In the genomic region with DNA sequence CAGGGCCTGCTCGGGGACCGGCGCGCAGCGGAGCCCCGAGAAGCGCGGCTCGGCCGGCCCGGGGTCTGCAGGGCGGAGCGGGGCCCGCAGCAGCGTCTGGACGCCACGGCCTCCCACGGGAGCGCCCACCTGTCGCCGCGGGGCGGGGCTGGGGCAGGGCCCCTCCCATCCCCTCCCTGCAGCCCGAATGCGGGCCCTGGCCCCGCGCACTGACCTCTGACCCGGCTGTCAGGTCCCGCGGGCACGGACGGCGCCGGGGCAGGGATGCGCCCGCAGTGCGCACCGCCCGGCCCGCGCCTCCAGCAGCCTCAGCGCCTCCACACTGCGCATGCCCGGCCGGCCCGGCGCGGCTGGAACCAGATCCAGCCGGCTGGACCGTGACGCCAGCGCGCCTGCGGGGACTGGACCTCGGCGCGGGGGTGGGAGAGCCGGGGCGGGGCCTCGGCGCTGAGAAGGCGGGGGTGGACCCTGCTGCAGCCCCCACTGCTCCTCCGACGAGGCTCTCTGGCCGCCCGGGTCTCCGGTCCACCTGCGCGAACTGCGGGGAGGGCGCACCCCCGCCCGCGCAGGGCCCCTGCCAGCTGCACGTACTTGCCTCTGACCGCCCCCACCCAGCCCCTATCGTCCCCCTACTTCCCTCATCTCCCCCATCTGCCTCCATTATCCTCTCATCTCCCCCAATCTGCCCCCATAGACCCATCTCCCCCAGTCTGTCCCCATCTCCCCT, we compare ENCODE assay signal across 1 cellular context.
TF ChIP-seq lines count a peak whose summit lies in the region.

No MANE protein-coding gene starts in this region.

TF ChIP-seq in K562, 482 proteins besides CTCF, POLR2A, EP300 and RAD21 (continued from another document and continues in another):
- no peak for TF ChIP-seq IRF2 (CRISPR knock-in tag; IDR thresholded peaks at IDR 0.05)
- no peak for TF ChIP-seq ETV1 (tag; conservative IDR thresholded peaks at IDR 0.05; ENCODE audit: low read depth)
- no peak for TF ChIP-seq FOXK2 (conservative IDR thresholded peaks at IDR 0.05 in 1 of 2, IDR thresholded peaks at IDR 0.05 in 1 of 2; ENCODE audit: low read depth in 2 of 2)
- no peak for TF ChIP-seq FOXM1 (IDR thresholded peaks at IDR 0.05; ENCODE audit: low read depth)
- 0 out of 2 replicates have a peak, but pooled peaks have one; percentile 51 for TF ChIP-seq FOXM1 (CRISPR knock-in tag; IDR thresholded peaks at IDR 0.05; ENCODE audit: low read depth)
- no peak for TF ChIP-seq DIDO1 (tag; IDR thresholded peaks at IDR 0.05; ENCODE audit: low read depth)
- TF ChIP-seq, protein P1, sequence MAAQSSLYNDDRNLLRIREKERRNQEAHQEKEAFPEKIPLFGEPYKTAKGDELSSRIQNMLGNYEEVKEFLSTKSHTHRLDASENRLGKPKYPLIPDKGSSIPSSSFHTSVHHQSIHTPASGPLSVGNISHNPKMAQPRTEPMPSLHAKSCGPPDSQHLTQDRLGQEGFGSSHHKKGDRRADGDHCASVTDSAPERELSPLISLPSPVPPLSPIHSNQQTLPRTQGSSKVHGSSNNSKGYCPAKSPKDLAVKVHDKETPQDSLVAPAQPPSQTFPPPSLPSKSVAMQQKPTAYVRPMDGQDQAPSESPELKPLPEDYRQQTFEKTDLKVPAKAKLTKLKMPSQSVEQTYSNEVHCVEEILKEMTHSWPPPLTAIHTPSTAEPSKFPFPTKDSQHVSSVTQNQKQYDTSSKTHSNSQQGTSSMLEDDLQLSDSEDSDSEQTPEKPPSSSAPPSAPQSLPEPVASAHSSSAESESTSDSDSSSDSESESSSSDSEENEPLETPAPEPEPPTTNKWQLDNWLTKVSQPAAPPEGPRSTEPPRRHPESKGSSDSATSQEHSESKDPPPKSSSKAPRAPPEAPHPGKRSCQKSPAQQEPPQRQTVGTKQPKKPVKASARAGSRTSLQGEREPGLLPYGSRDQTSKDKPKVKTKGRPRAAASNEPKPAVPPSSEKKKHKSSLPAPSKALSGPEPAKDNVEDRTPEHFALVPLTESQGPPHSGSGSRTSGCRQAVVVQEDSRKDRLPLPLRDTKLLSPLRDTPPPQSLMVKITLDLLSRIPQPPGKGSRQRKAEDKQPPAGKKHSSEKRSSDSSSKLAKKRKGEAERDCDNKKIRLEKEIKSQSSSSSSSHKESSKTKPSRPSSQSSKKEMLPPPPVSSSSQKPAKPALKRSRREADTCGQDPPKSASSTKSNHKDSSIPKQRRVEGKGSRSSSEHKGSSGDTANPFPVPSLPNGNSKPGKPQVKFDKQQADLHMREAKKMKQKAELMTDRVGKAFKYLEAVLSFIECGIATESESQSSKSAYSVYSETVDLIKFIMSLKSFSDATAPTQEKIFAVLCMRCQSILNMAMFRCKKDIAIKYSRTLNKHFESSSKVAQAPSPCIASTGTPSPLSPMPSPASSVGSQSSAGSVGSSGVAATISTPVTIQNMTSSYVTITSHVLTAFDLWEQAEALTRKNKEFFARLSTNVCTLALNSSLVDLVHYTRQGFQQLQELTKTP (IDR thresholded peaks at IDR 0.05; ENCODE audit: low read depth in 1 of 2, partially characterized antibody in 2 of 2), result no peak
- peak; percentile 71 for TF ChIP-seq POLR2G (IDR thresholded peaks at IDR 0.05; ENCODE audit: low read depth, low read length)
- no peak for TF ChIP-seq HDAC8 (tag; IDR thresholded peaks at IDR 0.05)
- TF ChIP-seq PCBP1 (IDR thresholded peaks at IDR 0.05; ENCODE audit: low read depth, low read length, poor library complexity, severe bottlenecking), result no peak
- TF ChIP-seq NFE2 (IDR thresholded peaks at IDR 0.05; ENCODE audit: low read depth), result no peak
- peak; percentile 59 to 87; a peak in 3 of 4 replicates for TF ChIP-seq MAZ (CRISPR knock-in tag; conservative IDR thresholded peaks at IDR 0.05 in 1 of 2, IDR thresholded peaks at IDR 0.05 in 1 of 2)
- peak; percentile 23 for TF ChIP-seq KDM5B (IDR thresholded peaks at IDR 0.05; ENCODE audit: insufficient replicate concordance, low read depth, low read length)
- no peak for TF ChIP-seq FOS (IDR thresholded peaks at IDR 0.05; ENCODE audit: extremely low read depth, insufficient read length)
- no peak for TF ChIP-seq XRCC3 (IDR thresholded peaks at IDR 0.05)
- TF ChIP-seq MYC (IDR thresholded peaks at IDR 0.05; ENCODE audit: low read depth, low read length), result peak; percentile 70
- TF ChIP-seq MYC (CRISPR knock-in tag; IDR thresholded peaks at IDR 0.05; ENCODE audit: borderline replicate concordance, low read depth), result no peak
- TF ChIP-seq, protein P2, sequence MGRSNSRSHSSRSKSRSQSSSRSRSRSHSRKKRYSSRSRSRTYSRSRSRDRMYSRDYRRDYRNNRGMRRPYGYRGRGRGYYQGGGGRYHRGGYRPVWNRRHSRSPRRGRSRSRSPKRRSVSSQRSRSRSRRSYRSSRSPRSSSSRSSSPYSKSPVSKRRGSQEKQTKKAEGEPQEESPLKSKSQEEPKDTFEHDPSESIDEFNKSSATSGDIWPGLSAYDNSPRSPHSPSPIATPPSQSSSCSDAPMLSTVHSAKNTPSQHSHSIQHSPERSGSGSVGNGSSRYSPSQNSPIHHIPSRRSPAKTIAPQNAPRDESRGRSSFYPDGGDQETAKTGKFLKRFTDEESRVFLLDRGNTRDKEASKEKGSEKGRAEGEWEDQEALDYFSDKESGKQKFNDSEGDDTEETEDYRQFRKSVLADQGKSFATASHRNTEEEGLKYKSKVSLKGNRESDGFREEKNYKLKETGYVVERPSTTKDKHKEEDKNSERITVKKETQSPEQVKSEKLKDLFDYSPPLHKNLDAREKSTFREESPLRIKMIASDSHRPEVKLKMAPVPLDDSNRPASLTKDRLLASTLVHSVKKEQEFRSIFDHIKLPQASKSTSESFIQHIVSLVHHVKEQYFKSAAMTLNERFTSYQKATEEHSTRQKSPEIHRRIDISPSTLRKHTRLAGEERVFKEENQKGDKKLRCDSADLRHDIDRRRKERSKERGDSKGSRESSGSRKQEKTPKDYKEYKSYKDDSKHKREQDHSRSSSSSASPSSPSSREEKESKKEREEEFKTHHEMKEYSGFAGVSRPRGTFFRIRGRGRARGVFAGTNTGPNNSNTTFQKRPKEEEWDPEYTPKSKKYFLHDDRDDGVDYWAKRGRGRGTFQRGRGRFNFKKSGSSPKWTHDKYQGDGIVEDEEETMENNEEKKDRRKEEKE (IDR thresholded peaks at IDR 0.05; ENCODE audit: borderline replicate concordance in 1 of 2, control insufficient read depth in 1 of 2, low read depth in 2 of 2, low read length in 1 of 2), result no peak
- TF ChIP-seq, protein P3, sequence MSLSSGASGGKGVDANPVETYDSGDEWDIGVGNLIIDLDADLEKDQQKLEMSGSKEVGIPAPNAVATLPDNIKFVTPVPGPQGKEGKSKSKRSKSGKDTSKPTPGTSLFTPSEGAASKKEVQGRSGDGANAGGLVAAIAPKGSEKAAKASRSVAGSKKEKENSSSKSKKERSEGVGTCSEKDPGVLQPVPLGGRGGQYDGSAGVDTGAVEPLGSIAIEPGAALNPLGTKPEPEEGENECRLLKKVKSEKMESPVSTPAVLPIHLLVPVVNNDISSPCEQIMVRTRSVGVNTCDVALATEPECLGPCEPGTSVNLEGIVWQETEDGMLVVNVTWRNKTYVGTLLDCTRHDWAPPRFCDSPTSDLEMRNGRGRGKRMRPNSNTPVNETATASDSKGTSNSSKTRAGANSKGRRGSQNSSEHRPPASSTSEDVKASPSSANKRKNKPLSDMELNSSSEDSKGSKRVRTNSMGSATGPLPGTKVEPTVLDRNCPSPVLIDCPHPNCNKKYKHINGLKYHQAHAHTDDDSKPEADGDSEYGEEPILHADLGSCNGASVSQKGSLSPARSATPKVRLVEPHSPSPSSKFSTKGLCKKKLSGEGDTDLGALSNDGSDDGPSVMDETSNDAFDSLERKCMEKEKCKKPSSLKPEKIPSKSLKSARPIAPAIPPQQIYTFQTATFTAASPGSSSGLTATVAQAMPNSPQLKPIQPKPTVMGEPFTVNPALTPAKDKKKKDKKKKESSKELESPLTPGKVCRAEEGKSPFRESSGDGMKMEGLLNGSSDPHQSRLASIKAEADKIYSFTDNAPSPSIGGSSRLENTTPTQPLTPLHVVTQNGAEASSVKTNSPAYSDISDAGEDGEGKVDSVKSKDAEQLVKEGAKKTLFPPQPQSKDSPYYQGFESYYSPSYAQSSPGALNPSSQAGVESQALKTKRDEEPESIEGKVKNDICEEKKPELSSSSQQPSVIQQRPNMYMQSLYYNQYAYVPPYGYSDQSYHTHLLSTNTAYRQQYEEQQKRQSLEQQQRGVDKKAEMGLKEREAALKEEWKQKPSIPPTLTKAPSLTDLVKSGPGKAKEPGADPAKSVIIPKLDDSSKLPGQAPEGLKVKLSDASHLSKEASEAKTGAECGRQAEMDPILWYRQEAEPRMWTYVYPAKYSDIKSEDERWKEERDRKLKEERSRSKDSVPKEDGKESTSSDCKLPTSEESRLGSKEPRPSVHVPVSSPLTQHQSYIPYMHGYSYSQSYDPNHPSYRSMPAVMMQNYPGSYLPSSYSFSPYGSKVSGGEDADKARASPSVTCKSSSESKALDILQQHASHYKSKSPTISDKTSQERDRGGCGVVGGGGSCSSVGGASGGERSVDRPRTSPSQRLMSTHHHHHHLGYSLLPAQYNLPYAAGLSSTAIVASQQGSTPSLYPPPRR (CRISPR knock-in tag; IDR thresholded peaks at IDR 0.05; ENCODE audit: borderline replicate concordance), result 0 out of 2 replicates have a peak, but pooled peaks have one; percentile 18
- TF ChIP-seq NFIC (IDR thresholded peaks at IDR 0.05), result 0 out of 2 replicates have a peak, but pooled peaks have one; percentile 10
- TF ChIP-seq ZBTB7A (IDR thresholded peaks at IDR 0.05; ENCODE audit: borderline replicate concordance, control insufficient read depth, low read depth, low read length), result peak; percentile 78; the same call in 1 of the 2 replicates
- TF ChIP-seq, protein P4, sequence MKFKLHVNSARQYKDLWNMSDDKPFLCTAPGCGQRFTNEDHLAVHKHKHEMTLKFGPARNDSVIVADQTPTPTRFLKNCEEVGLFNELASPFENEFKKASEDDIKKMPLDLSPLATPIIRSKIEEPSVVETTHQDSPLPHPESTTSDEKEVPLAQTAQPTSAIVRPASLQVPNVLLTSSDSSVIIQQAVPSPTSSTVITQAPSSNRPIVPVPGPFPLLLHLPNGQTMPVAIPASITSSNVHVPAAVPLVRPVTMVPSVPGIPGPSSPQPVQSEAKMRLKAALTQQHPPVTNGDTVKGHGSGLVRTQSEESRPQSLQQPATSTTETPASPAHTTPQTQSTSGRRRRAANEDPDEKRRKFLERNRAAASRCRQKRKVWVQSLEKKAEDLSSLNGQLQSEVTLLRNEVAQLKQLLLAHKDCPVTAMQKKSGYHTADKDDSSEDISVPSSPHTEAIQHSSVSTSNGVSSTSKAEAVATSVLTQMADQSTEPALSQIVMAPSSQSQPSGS (CRISPR knock-in tag; IDR thresholded peaks at IDR 0.05), result no peak
- TF ChIP-seq NR2C2 (CRISPR knock-in tag; IDR thresholded peaks at IDR 0.05), result peak; percentile 84
- peak; percentile 96 for TF ChIP-seq NR2C2 (tag; IDR thresholded peaks at IDR 0.05)
- TF ChIP-seq ZKSCAN8 (CRISPR knock-in tag; IDR thresholded peaks at IDR 0.05), result no peak
- no peak for TF ChIP-seq ZNF785 (CRISPR knock-in tag; IDR thresholded peaks at IDR 0.05)
- TF ChIP-seq, protein P5, sequence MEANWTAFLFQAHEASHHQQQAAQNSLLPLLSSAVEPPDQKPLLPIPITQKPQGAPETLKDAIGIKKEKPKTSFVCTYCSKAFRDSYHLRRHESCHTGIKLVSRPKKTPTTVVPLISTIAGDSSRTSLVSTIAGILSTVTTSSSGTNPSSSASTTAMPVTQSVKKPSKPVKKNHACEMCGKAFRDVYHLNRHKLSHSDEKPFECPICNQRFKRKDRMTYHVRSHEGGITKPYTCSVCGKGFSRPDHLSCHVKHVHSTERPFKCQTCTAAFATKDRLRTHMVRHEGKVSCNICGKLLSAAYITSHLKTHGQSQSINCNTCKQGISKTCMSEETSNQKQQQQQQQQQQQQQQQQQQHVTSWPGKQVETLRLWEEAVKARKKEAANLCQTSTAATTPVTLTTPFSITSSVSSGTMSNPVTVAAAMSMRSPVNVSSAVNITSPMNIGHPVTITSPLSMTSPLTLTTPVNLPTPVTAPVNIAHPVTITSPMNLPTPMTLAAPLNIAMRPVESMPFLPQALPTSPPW (CRISPR knock-in tag; IDR thresholded peaks at IDR 0.05), result peak; percentile 96
- peak; percentile 45 for TF ChIP-seq JUND (IDR thresholded peaks at IDR 0.05; ENCODE audit: borderline replicate concordance, low read depth, low read length)
- TF ChIP-seq JUND (tag; IDR thresholded peaks at IDR 0.05; ENCODE audit: borderline replicate concordance, low read depth, low read length), result no peak
- TF ChIP-seq ERF (CRISPR knock-in tag; IDR thresholded peaks at IDR 0.05), result peak; percentile 85; the same call in 1 of the 2 replicates
